In genomic region chr5:82635561-82636288, GRCh38 we compare ENCODE assay signal across 1 cellular context.
TF ChIP-seq lines count a peak whose summit lies in the region.

No MANE protein-coding gene starts in this region.

TF ChIP-seq in liver, 16 proteins besides CTCF, POLR2A, EP300 and RAD21 (continued from another document):
- TF ChIP-seq ZBTB33 (IDR thresholded peaks at IDR 0.05) (peak; percentile 26), GABPA (IDR thresholded peaks at IDR 0.05 in 1 of 2, conservative IDR thresholded peaks at IDR 0.05 in 1 of 2) (no peak), YY1 (IDR thresholded peaks at IDR 0.05) (peak; percentile 13), NR2F2 (IDR thresholded peaks at IDR 0.05) (no peak), FOXA1 (IDR thresholded peaks at IDR 0.05) (peak; percentile 95), JUND (IDR thresholded peaks at IDR 0.05) (peak in 1 of 2 donors; percentile 49), SP1 (IDR thresholded peaks at IDR 0.05) (peak; percentile 85), RXRA (IDR thresholded peaks at IDR 0.05) (peak; percentile 33 to 63), EGR1 (IDR thresholded peaks at IDR 0.05; ENCODE audit: low read depth in 2 of 2) (no peak), TAF1 (conservative IDR thresholded peaks at IDR 0.05) (no peak)
